ENCODE assay signal across 13 cellular contexts in the genomic region with DNA sequence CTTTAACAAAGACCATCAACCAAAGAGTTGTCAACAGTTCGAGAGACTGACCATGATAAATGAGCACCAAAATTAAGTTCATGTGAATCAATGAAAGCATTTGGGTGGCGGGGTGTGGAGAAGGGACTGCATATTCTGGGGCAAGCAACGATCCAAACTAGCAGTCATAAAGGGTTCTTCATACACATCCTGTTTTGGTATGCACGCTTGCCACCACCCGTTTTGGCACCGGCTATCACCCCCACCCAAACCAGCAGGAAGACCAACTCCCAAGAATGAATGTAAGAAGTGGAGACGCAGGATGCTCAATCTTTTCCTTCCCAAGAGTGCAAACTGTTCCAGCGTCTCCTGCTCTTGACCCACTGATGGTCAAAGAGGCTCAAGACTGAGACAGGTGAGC.
DNase-seq lines count a peak whose midpoint lies in the region; ATAC-seq and TF ChIP-seq lines count a peak whose summit lies in the region.
"Had no signal": no experiment of that assay in that cellular context is flagged by ENCODE, and none has a peak within 500 bp of the region (broad histone marks: within the 10 kb centered on the region; RNA-seq: fewer than 3 reads in every experiment).

No MANE protein-coding gene starts in this region.

- POLR2A ChIA-PET in CD4-positive, alpha-beta memory T cell (lab: Charles Lee; ENCODE audit: partially characterized antibody): interaction anchor here (1.0 to 5.9 kb wide), 4 partner anchors 12 to 186 kb away, joined by 3 to 45 read pairs (median 4); a partner anchor contains a TSS
- POLR2A ChIA-PET in naive thymus-derived CD4-positive, alpha-beta T cell (lab: Charles Lee): interaction anchor here (1.1 to 5.6 kb wide), 5 partner anchors 9 to 119 kb away, joined by 3 to 42 read pairs (median 5); no protein-coding TSS in a partner anchor

- CTCF ChIA-PET in CD4-positive, alpha-beta memory T cell (lab: Charles Lee; ENCODE audit: partially characterized antibody): interaction anchor here (0.7 to 2.7 kb wide), 5 partner anchors 15 to 718 kb away, joined by 3 to 13 read pairs (median 4); no protein-coding TSS in a partner anchor
- CTCF ChIA-PET in naive thymus-derived CD4-positive, alpha-beta T cell (lab: Charles Lee): interaction anchor here (1.4 to 1.9 kb wide), 2 partner anchors 15 kb away, joined by 4 to 6 read pairs; no protein-coding TSS in a partner anchor

- H3K36me3 ChIP-seq in CD4-positive, alpha-beta memory T cell (ENCODE audit: insufficient read depth, low read length): no peaks in the 10 kb centered on the region
- H3K36me3 ChIP-seq in naive thymus-derived CD4-positive, alpha-beta T cell (ENCODE audit: control insufficient read depth in 2 of 3, insufficient read depth in 3 of 3, low read length in 3 of 3): peaks cover 0 to 3% (median 0%) of the 10 kb centered on the region in 3 experiments
- H3K36me3 ChIP-seq in spleen: peaks cover 0 to 14% (median 0%) of the 10 kb centered on the region in 6 donors
- H3K36me3 ChIP-seq: SJSA1 had no signal

- peaks cover 71% of the 10 kb centered on the region for H3K4me1 ChIP-seq in CD4-positive, alpha-beta memory T cell (ENCODE audit: insufficient read depth, low read length)
- H3K4me1 ChIP-seq in naive thymus-derived CD4-positive, alpha-beta T cell (ENCODE audit: control insufficient read depth in 2 of 2, insufficient read depth in 2 of 2, low read length in 2 of 2): peaks cover 19 to 58% of the 10 kb centered on the region in 2 donors
- peaks cover 17 to 100% (median 72%) of the 10 kb centered on the region in 6 donors for H3K4me1 ChIP-seq in spleen

- peaks cover 44 to 84% (median 63%) of the 10 kb centered on the region in 4 donors for H3K4me1 Mint-ChIP-seq in CD4-positive, alpha-beta memory T cell
- H3K4me1 Mint-ChIP-seq in IgD-negative memory B cell: peaks cover 36 to 52% (median 43%) of the 10 kb centered on the region in 3 donors
- H3K4me1 Mint-ChIP-seq in activated naive CD4-positive, alpha-beta T cell treated with anti-CD3 and anti-CD28 coated beads, Interleukin-2, amount 50 U/mL, for 24 hours: peaks cover 85% of the 10 kb centered on the region
- peaks cover 54 to 95% (median 84%) of the 10 kb centered on the region in 7 donors for H3K4me1 Mint-ChIP-seq in naive thymus-derived CD4-positive, alpha-beta T cell

- H3K27ac Mint-ChIP-seq in CD4-positive, alpha-beta memory T cell: peak overlapping the region; percentile 82 to 93 (median 87)
- peak overlapping the region; percentile 47 to 79 (median 70) for H3K27ac Mint-ChIP-seq in IgD-negative memory B cell
- peak overlapping the region; percentile 92 for H3K27ac Mint-ChIP-seq in activated naive CD4-positive, alpha-beta T cell treated with anti-CD3 and anti-CD28 coated beads, Interleukin-2, amount 50 U/mL, for 24 hours
- H3K27ac Mint-ChIP-seq in naive thymus-derived CD4-positive, alpha-beta T cell: peak overlapping the region; percentile 70 to 96 (median 90)

- DNase-seq in CD4-positive, alpha-beta memory T cell: peak in 3 of 5 donors; percentile 25 to 27 (median 26)
- peak in 7 of 9 donors; percentile 17 to 38 (median 32) for DNase-seq in naive thymus-derived CD4-positive, alpha-beta T cell
- DNase-seq in LoVo (ENCODE audit: low spot score): no peak
- DNase-seq in NCI-H69 (lab: John Stamatoyannopoulos, UW): no peak
- no peak for DNase-seq in spleen
- DNase-seq: GDM1; IMR-90; NCI-H1048; NCI-H2227 treated with DMSO at 0.1 percent for 48 hours; stimulated activated CD4-positive, alpha-beta T cell treated with anti-CD3 and anti-CD28 coated beads, Interleukin-2, amount 100 ng/mL, for 48 hours had no signal

- no peaks in the 10 kb centered on the region for H3K27me3 ChIP-seq in CD4-positive, alpha-beta memory T cell (ENCODE audit: insufficient read depth, low read length)
- H3K27me3 ChIP-seq in naive thymus-derived CD4-positive, alpha-beta T cell (ENCODE audit: control insufficient read depth in 2 of 2, insufficient read depth in 2 of 2, low read length in 2 of 2): no peaks in the 10 kb centered on the region
- no peaks in the 10 kb centered on the region for H3K27me3 ChIP-seq in spleen (replicated peaks in 1 of 7)
- H3K27me3 ChIP-seq: SJSA1 had no signal

- no peaks in the 10 kb centered on the region for H3K9me3 ChIP-seq in CD4-positive, alpha-beta memory T cell (ENCODE audit: control insufficient read depth in 1 of 2, low read length in 2 of 2)
- no peaks in the 10 kb centered on the region for H3K9me3 ChIP-seq in naive thymus-derived CD4-positive, alpha-beta T cell (ENCODE audit: control insufficient read depth in 2 of 3, low read length in 3 of 3)
- no peaks in the 10 kb centered on the region for H3K9me3 ChIP-seq in spleen
- H3K9me3 ChIP-seq: SJSA1 had no signal

- TF ChIP-seq POLR2A in spleen (IDR thresholded peaks at IDR 0.05): no peak

- peaks cover 9 to 37% of the 10 kb centered on the region in 2 donors for H3K36me3 Mint-ChIP-seq in CD4-positive, alpha-beta memory T cell
- H3K36me3 Mint-ChIP-seq in IgD-negative memory B cell: peaks cover 1% of the 10 kb centered on the region
- H3K36me3 Mint-ChIP-seq in activated naive CD4-positive, alpha-beta T cell treated with anti-CD3 and anti-CD28 coated beads, Interleukin-2, amount 50 U/mL, for 24 hours: peaks cover 11% of the 10 kb centered on the region
- peaks cover 7 to 40% (median 12%) of the 10 kb centered on the region in 5 donors for H3K36me3 Mint-ChIP-seq in naive thymus-derived CD4-positive, alpha-beta T cell

- H3K4me3 Mint-ChIP-seq in CD4-positive, alpha-beta memory T cell: peak overlapping the region; percentile 60 to 87 (median 84)
- peak overlapping the region in 2 of 4 donors; percentile 32 to 34 for H3K4me3 Mint-ChIP-seq in IgD-negative memory B cell
- peak overlapping the region; percentile 83 for H3K4me3 Mint-ChIP-seq in activated naive CD4-positive, alpha-beta T cell treated with anti-CD3 and anti-CD28 coated beads, Interleukin-2, amount 50 U/mL, for 24 hours
- peak overlapping the region; percentile 66 to 88 (median 82) for H3K4me3 Mint-ChIP-seq in naive thymus-derived CD4-positive, alpha-beta T cell

- no peaks in the 10 kb centered on the region for H3K27me3 Mint-ChIP-seq in CD4-positive, alpha-beta memory T cell
- H3K27me3 Mint-ChIP-seq in IgD-negative memory B cell: no peaks in the 10 kb centered on the region
- H3K27me3 Mint-ChIP-seq in activated naive CD4-positive, alpha-beta T cell treated with anti-CD3 and anti-CD28 coated beads, Interleukin-2, amount 50 U/mL, for 24 hours: no peaks in the 10 kb centered on the region
- no peaks in the 10 kb centered on the region for H3K27me3 Mint-ChIP-seq in naive thymus-derived CD4-positive, alpha-beta T cell

- TF ChIP-seq CTCF in spleen (IDR thresholded peaks at IDR 0.05 in 8 of 11, conservative IDR thresholded peaks at IDR 0.05 in 3 of 11): no peak

- ATAC-seq in naive thymus-derived CD4-positive, alpha-beta T cell: peak; percentile 64

- H3K9me3 Mint-ChIP-seq in CD4-positive, alpha-beta memory T cell: no peaks in the 10 kb centered on the region
- H3K9me3 Mint-ChIP-seq in IgD-negative memory B cell: no peaks in the 10 kb centered on the region
- H3K9me3 Mint-ChIP-seq in activated naive CD4-positive, alpha-beta T cell treated with anti-CD3 and anti-CD28 coated beads, Interleukin-2, amount 50 U/mL, for 24 hours: peaks cover 5% of the 10 kb centered on the region
- peaks cover 0 to 2% (median 0%) of the 10 kb centered on the region in 11 donors for H3K9me3 Mint-ChIP-seq in naive thymus-derived CD4-positive, alpha-beta T cell

- peak overlapping the region in 1 of 2 donors; percentile 16 for H3K4me3 ChIP-seq in CD4-positive, alpha-beta memory T cell (ENCODE audit: low read length in 2 of 2)
- H3K4me3 ChIP-seq in naive thymus-derived CD4-positive, alpha-beta T cell (ENCODE audit: low read length): peak overlapping the region; percentile 40
- H3K4me3 ChIP-seq in spleen: no peak overlapping the region
- H3K4me3 ChIP-seq: SJSA1 had no signal

- peak overlapping the region; percentile 7 for H3K27ac ChIP-seq in CD4-positive, alpha-beta memory T cell (ENCODE audit: low read depth, low read length)
- peak overlapping the region; percentile 16 for H3K27ac ChIP-seq in naive thymus-derived CD4-positive, alpha-beta T cell (ENCODE audit: low read depth, low read length)
- H3K27ac ChIP-seq in spleen: peak overlapping the region in 4 of 8 donors; percentile 15 to 47 (median 32)
- H3K27ac ChIP-seq: SJSA1 had no signal

- WGBS in spleen, 5 donors: 32 to 43% (median 40%) methylated on average over 8 of the region's 8 CpGs

- intact Hi-C loops in CD4-positive, alpha-beta memory T cell (cut with micrococcal nuclease): loop anchor here (1.0 kb wide), 1 partner anchor 11 kb away; no protein-coding TSS in a partner anchor
- intact Hi-C loops in naive thymus-derived CD4-positive, alpha-beta T cell (cut with micrococcal nuclease): loop anchor here in 1 of 2 donors (1.0 to 2.0 kb wide), 2 partner anchors 12 to 14 kb away; no protein-coding TSS in a partner anchor
- intact Hi-C loops in spleen (cut with DNase I; ENCODE audit: low total_unique reads): no loop called here

Comparison
In these comparisons a context has a peak if more than half of its experiments do, and no peak if none do; other contexts are left out.
1. DNase-seq: peak in CD4-positive, alpha-beta memory T cell (3 of 5) and naive thymus-derived CD4-positive, alpha-beta T cell (7 of 9); none in LoVo (single experiment), NCI-H69 (single experiment) and spleen (single experiment).
2. Peak in every context shown above with its lines, with median percentiles within 50 percentile points of each other: H3K27ac Mint-ChIP-seq.